ENCODE assay signal across 28 cellular contexts in genomic region chr11:134374171-134374570, GRCh38. TPM values are rescaled to one million over a fixed set of nuclear protein-coding genes. Genes with fewer than 3 reads are reported as not detected.
"Had no signal": no experiment of that assay in that cellular context is flagged by ENCODE, and none has a peak within 500 bp of the region (broad histone marks: within the 10 kb centered on the region; RNA-seq: fewer than 3 reads in every experiment).

No MANE protein-coding gene starts in this region.

- H3K27ac ChIP-seq: colonic mucosa, epithelial cell of prostate, esophagus squamous epithelium, hepatocyte, suprapubic skin, tibial artery had no signal

- H3K27me3 ChIP-seq: colonic mucosa, esophagus squamous epithelium, hepatocyte, suprapubic skin, tibial artery had no signal

- H3K27me3 Mint-ChIP-seq: progenitor cell of endocrine pancreas; stimulated activated naive B cell treated with anti-CD40 and anti-IgM and Interleukin-4, amounts not matched to agents 10 μg/mL and 1 μg/mL and 100 μg/mL, for 72 hours had no signal

- H3K9me3 ChIP-seq: colonic mucosa, esophagus squamous epithelium, suprapubic skin, tibial artery had no signal

- H3K36me3 ChIP-seq: colonic mucosa, suprapubic skin, tibial artery had no signal

- ATAC-seq: activated naive CD4-positive, alpha-beta T cell treated with anti-CD3 and anti-CD28 coated beads, Interleukin-2, amount 50 U/mL, for 72 hours; activated T-cell treated with anti-CD3 and anti-CD28 coated beads, Interleukin-2, amount 50 U/mL, for 72 hours; left cardiac atrium; left ventricle myocardium superior; sciatic nerve; stimulated activated naive B cell treated with anti-CD40 and anti-IgM and Interleukin-4, amounts not matched to agents 10 μg/mL and 1 μg/mL and 100 μg/mL, for 72 hours had no signal

- H3K9me3 Mint-ChIP-seq: activated naive CD4-positive, alpha-beta T cell treated with anti-CD3 and anti-CD28 coated beads, Interleukin-2, amount 50 U/mL, for 72 hours; activated T-cell treated with anti-CD3 and anti-CD28 coated beads, Interleukin-2, amount 50 U/mL, for 72 hours; nephron; stimulated activated naive B cell treated with anti-CD40 and anti-IgM and Interleukin-4, amounts not matched to agents 10 μg/mL and 1 μg/mL and 100 μg/mL, for 72 hours; T-helper 2 cell treated with Interferon-gamma antibody and Interleukin-4, amounts not matched to agents 5 μg/mL and 100 μg/mL, for 36 hours had no signal

- H3K4me3 Mint-ChIP-seq: activated T-cell treated with anti-CD3 and anti-CD28 coated beads, Interleukin-2, amount 50 U/mL, for 72 hours; nephron; stimulated activated naive B cell treated with anti-CD40 and anti-IgM and Interleukin-4, amounts not matched to agents 10 μg/mL and 1 μg/mL and 100 μg/mL, for 72 hours; T-helper 2 cell treated with Interferon-gamma antibody and Interleukin-4, amounts not matched to agents 5 μg/mL and 100 μg/mL, for 36 hours had no signal

- H3K4me3 ChIP-seq: colonic mucosa, esophagus squamous epithelium, hepatocyte, smooth muscle cell, suprapubic skin, tibial artery had no signal

- H3K4me1 Mint-ChIP-seq: nephron; stimulated activated naive B cell treated with anti-CD40 and anti-IgM and Interleukin-4, amounts not matched to agents 10 μg/mL and 1 μg/mL and 100 μg/mL, for 72 hours had no signal

- H3K4me1 ChIP-seq: colonic mucosa, esophagus squamous epithelium, suprapubic skin, tibial artery had no signal

- DNase-seq: activated CD4-positive, alpha-beta T cell treated with anti-CD3 and anti-CD28 coated beads for 4 hours; activated CD4-positive, alpha-beta T cell treated with anti-CD3 and anti-CD28 coated beads, Interleukin-2, amount 50 U/mL, for 4 hours; activated CD4-positive, CD25-positive, alpha-beta regulatory T cell; activated naive CD4-positive, alpha-beta T cell; activated T-cell treated with anti-CD3 and anti-CD28 coated beads for 4 hours; activated T-cell treated with anti-CD3 and anti-CD28 coated beads, Interleukin-2, amount 50 U/mL, for 72 hours; colonic mucosa; effector CD8-positive, alpha-beta T cell; esophagus squamous epithelium; islet precursor cell; left cardiac atrium; mammary epithelial cell; stimulated activated CD4-positive, alpha-beta T cell treated with anti-CD3 and anti-CD28 coated beads, Interleukin-15, amount 100 ng/mL, for 24 hours; stimulated activated CD4-positive, alpha-beta T cell treated with anti-CD3 and anti-CD28 coated beads, Interleukin-2, amount 100 ng/mL, for 24 hours; stimulated activated naive B cell treated with anti-CD40 and anti-IgM and Interleukin-4, amounts not matched to agents 10 μg/mL and 1 μg/mL and 100 μg/mL, for 72 hours; tibial artery had no signal

- H3K36me3 Mint-ChIP-seq: activated naive CD4-positive, alpha-beta T cell treated with anti-CD3 and anti-CD28 coated beads, Interleukin-2, amount 50 U/mL, for 72 hours had no signal

- H3K27ac Mint-ChIP-seq: activated T-cell treated with anti-CD3 and anti-CD28 coated beads, Interleukin-2, amount 50 U/mL, for 72 hours; nephron; progenitor cell of endocrine pancreas; stimulated activated naive B cell treated with anti-CD40 and anti-IgM and Interleukin-4, amounts not matched to agents 10 μg/mL and 1 μg/mL and 100 μg/mL, for 72 hours; T-helper 2 cell treated with Interferon-gamma antibody and Interleukin-4, amounts not matched to agents 5 μg/mL and 100 μg/mL, for 36 hours had no signal

RNA-seq across cellular contexts. Expression of gene B3GAT1, which starts 37.9 kb away (rescaled TPM):
- total RNA-seq: dermis microvascular lymphatic vessel endothelial cell, smooth muscle cell had no signal
- polyA plus RNA-seq: smooth muscle cell had no signal

RNA-seq across cellular contexts. Expression of gene GLB1L2, which starts 42.4 kb away (rescaled TPM):
- total RNA-seq: osteocyte had no signal
